17 cellular contexts compared by ENCODE assay signal in genomic region chr14:104299993-104300761, GRCh38.
A peak's percentile ranks its signal among the peaks of the same experiment; 100 is the strongest.
DNase-seq lines count a peak whose midpoint lies in the region; ATAC-seq and TF ChIP-seq lines count a peak whose summit lies in the region.
"Had no signal": no experiment of that assay in that cellular context is flagged by ENCODE, and none has a peak within 500 bp of the region (broad histone marks: within the 10 kb centered on the region; RNA-seq: fewer than 3 reads in every experiment).

No MANE protein-coding gene starts in this region.

- intact Hi-C loops in Right ventricle myocardium inferior (cut with DNase I) (no loop called here), cardiac septum (cut with DNase I) (no loop called here), left ventricle myocardium inferior (cut with micrococcal nuclease) (no loop called here), upper lobe of right lung (cut with DNase I) (no loop called here)

- peaks cover 6% of the 10 kb centered on the region for H3K4me1 ChIP-seq in left ventricle myocardium inferior
- H3K4me1 ChIP-seq in upper lobe of right lung = peaks cover 6% of the 10 kb centered on the region
- H3K4me1 ChIP-seq: Peyer's patch, uterus had no signal

- H3K4me3 ChIP-seq in left ventricle myocardium inferior (no peak overlapping the region), upper lobe of right lung (no peak overlapping the region)
- H3K4me3 ChIP-seq: body of pancreas, Peyer's patch, uterus had no signal

- H3K36me3 ChIP-seq in left ventricle myocardium inferior = no peaks in the 10 kb centered on the region
- no peaks in the 10 kb centered on the region for H3K36me3 ChIP-seq in upper lobe of right lung
- H3K36me3 ChIP-seq: Peyer's patch, uterus had no signal

- H3K9me3 ChIP-seq in left ventricle myocardium inferior (replicated peaks) (no peaks in the 10 kb centered on the region), upper lobe of right lung (no peaks in the 10 kb centered on the region)
- H3K9me3 ChIP-seq: body of pancreas, Peyer's patch, uterus had no signal

- ATAC-seq in Right ventricle myocardium inferior (no peak), upper lobe of right lung (peak; percentile 24)
- ATAC-seq: body of pancreas had no signal

- TF ChIP-seq CTCF in left ventricle myocardium inferior (IDR thresholded peaks at IDR 0.05; ENCODE audit: borderline replicate concordance) = no peak
- no peak for TF ChIP-seq CTCF in upper lobe of right lung (IDR thresholded peaks at IDR 0.05)

- DNase-seq in Right ventricle myocardium inferior (ENCODE audit: missing footprints) = peak; percentile 58
- no peak for DNase-seq in cardiac septum (ENCODE audit: low spot score)
- peak; percentile 36 for DNase-seq in left ventricle myocardium inferior
- no peak for DNase-seq in upper lobe of right lung
- no peak for DNase-seq in SKM-1 treated with dmso at 0.1 percent for 144 hours (lab: John Stamatoyannopoulos, UW; ENCODE audit: unreplicated experiment)
- no peak for DNase-seq in activated CD4-positive, alpha-beta T cell treated with anti-CD3 and anti-CD28 coated beads for 1 hour
- DNase-seq in Ammon's horn (ENCODE audit: low spot score) = no peak
- DNase-seq: ACHN; activated CD8-positive, alpha-beta memory T cell treated with anti-CD3 and anti-CD28 coated beads, Interleukin-2, amount 50 U/mL, for 4 hours; body of pancreas; HCEC 1CT; IMR-90; NCI-H226; Peyer's patch; stimulated activated naive CD4-positive, alpha-beta T cell had no signal

- H3K27me3 ChIP-seq in left ventricle myocardium inferior (ENCODE audit: low read depth) (peaks cover 31% of the 10 kb centered on the region), upper lobe of right lung (no peaks in the 10 kb centered on the region)
- H3K27me3 ChIP-seq: body of pancreas, Peyer's patch, uterus had no signal

- H3K27ac ChIP-seq in left ventricle myocardium inferior (replicated peaks) (peak overlapping the region; percentile 33), upper lobe of right lung (no peak overlapping the region)
- H3K27ac ChIP-seq: body of pancreas, Peyer's patch, uterus had no signal

TF ChIP-seq in PFSK-1, 5 proteins besides CTCF, POLR2A, EP300 and RAD21:
- TF ChIP-seq FOXP2 (optimal IDR thresholded peaks at IDR 0.05; ENCODE audit: borderline replicate concordance, extremely low read depth, extremely low read length, insufficient read depth) (no peak), POLR2AphosphoS5 (IDR thresholded peaks at IDR 0.05; ENCODE audit: low read depth, low read length) (peak; percentile 34; the same call in 1 of the 2 replicates), SIN3A (IDR thresholded peaks at IDR 0.05; ENCODE audit: borderline replicate concordance, insufficient read depth, low read length) (no peak; the same call in 1 of the 2 replicates), REST (IDR thresholded peaks at IDR 0.05; ENCODE audit: insufficient read depth in 1 of 2, low read depth in 2 of 2, low read length in 2 of 2) (no peak), TAF1 (IDR thresholded peaks at IDR 0.05; ENCODE audit: borderline replicate concordance, insufficient read depth, low read length) (no peak)

Comparison
In these comparisons a context has a peak if more than half of its experiments do, and no peak if none do; other contexts are left out.
1. DNase-seq: peak in Right ventricle myocardium inferior (single experiment) and left ventricle myocardium inferior (single experiment); none in cardiac septum (single experiment), upper lobe of right lung (single experiment), SKM-1 treated with dmso at 0.1 percent for 144 hours (single experiment), activated CD4-positive, alpha-beta T cell treated with anti-CD3 and anti-CD28 coated beads for 1 hour (single experiment) and Ammon's horn (single experiment).